Comparison of ENCODE assay signal across 18 cellular contexts in genomic region chr1:70667771-70668170, GRCh38.
DNase-seq lines count a peak whose midpoint lies in the region; ATAC-seq, FAIRE-seq and TF ChIP-seq lines count a peak whose summit lies in the region.
"Had no signal": no experiment of that assay in that cellular context is flagged by ENCODE, and none has a peak within 500 bp of the region (broad histone marks: within the 10 kb centered on the region; RNA-seq: fewer than 3 reads in every experiment).

No MANE protein-coding gene starts in this region.

- H3K9ac ChIP-seq in K562 (ENCODE audit: insufficient read depth in 1 of 2, low read depth in 2 of 2, low read length in 2 of 2): no peak overlapping the region

- TF ChIP-seq RAD21 in K562 (CRISPR knock-in tag; conservative IDR thresholded peaks at IDR 0.05 in 1 of 2, IDR thresholded peaks at IDR 0.05 in 1 of 2): no peak

- no peak overlapping the region for H3K4me3 ChIP-seq in K562
- H3K4me3 ChIP-seq in tibial artery: no peak overlapping the region
- H3K4me3 ChIP-seq in mucosa of descending colon: no peak overlapping the region
- H3K4me3 ChIP-seq: thoracic aorta had no signal

- H3K36me3 Mint-ChIP-seq in nephron (ENCODE audit: low read depth) (no peaks in the 10 kb centered on the region), Calu3 (ENCODE audit: insufficient read depth, unreplicated experiment) (no peaks in the 10 kb centered on the region)
- H3K36me3 Mint-ChIP-seq: activated naive CD8-positive, alpha-beta T cell treated with anti-CD3 and anti-CD28 coated beads, Interleukin-2, amount 10 ng/mL, durations not matched to agents 7 days and 5 days; stimulated activated memory B cell treated with anti-CD40 and anti-IgM and Interleukin-4, amounts not matched to agents 10 μg/mL and 1 μg/mL and 100 μg/mL, for 72 hours had no signal

- H3K79me2 ChIP-seq in K562 (ENCODE audit: control insufficient read depth, insufficient read depth, low read length): no peaks in the 10 kb centered on the region

- H3K27ac ChIP-seq in K562 (ENCODE audit: extremely low read depth, low read depth, low read length) (no peak overlapping the region), tibial artery (no peak overlapping the region)
- H3K27ac ChIP-seq: epithelial cell of prostate, thoracic aorta had no signal

- H3K4me1 Mint-ChIP-seq in nephron (peaks cover 16% of the 10 kb centered on the region), Calu3 (ENCODE audit: low read depth, unreplicated experiment) (no peaks in the 10 kb centered on the region)
- H3K4me1 Mint-ChIP-seq: activated naive CD8-positive, alpha-beta T cell treated with anti-CD3 and anti-CD28 coated beads, Interleukin-2, amount 10 ng/mL, durations not matched to agents 7 days and 5 days; stimulated activated memory B cell treated with anti-CD40 and anti-IgM and Interleukin-4, amounts not matched to agents 10 μg/mL and 1 μg/mL and 100 μg/mL, for 72 hours had no signal

- ATAC-seq in K562: peak; percentile 21; the same call in 2 of the 3 replicates
- no peak for ATAC-seq in mucosa of descending colon
- no peak for ATAC-seq in HG02981 (IDR thresholded peaks at IDR 0.05; ENCODE audit: unreplicated experiment)
- ATAC-seq: stimulated activated memory B cell treated with anti-CD40 and anti-IgM and Interleukin-4, amounts not matched to agents 10 μg/mL and 1 μg/mL and 100 μg/mL, for 72 hours had no signal

- no peaks in the 10 kb centered on the region for H3K36me3 ChIP-seq in K562 (ENCODE audit: control insufficient read depth, insufficient read depth, low read length)
- no peaks in the 10 kb centered on the region for H3K36me3 ChIP-seq in tibial artery
- no peaks in the 10 kb centered on the region for H3K36me3 ChIP-seq in mucosa of descending colon (ENCODE audit: low read depth)
- H3K36me3 ChIP-seq: thoracic aorta had no signal

- H3K4me2 ChIP-seq in K562 (ENCODE audit: insufficient read depth, low read length): no peak overlapping the region

- DNase-seq in EL (peak; percentile 27), NCI-H1105 treated with DMSO at 0.1 percent for 48 hours (lab: John Stamatoyannopoulos, UW) (peak; percentile 15), K562 (ENCODE audit: extremely low read depth in 1 of 4, low spot score in 3 of 4) (no peak), tibial artery (no peak), mucosa of descending colon (no peak), Calu3 (no peak)
- DNase-seq: activated CD4-positive, CD25-positive, alpha-beta regulatory T cell treated with anti-CD3 and anti-CD28 coated beads, Interleukin-2, amount 50 U/mL, for 72 hours; activated naive CD8-positive, alpha-beta T cell treated with anti-CD3 and anti-CD28 coated beads, Interleukin-2, amount 10 ng/mL, durations not matched to agents 7 days and 5 days; NCI-H1417 treated with DMSO at 0.1 percent for 48 hours; NCI-H226; OCI-M1; T-helper 9 cell had no signal

- FAIRE-seq in K562 (lab: Jason Lieb, UNC): no peak

- intact Hi-C loops in K562 (cut with micrococcal nuclease): no loop called here
- intact Hi-C loops in tibial artery (cut with DNase I; ENCODE audit: low total_unique reads): no loop called here
- intact Hi-C loops in mucosa of descending colon (cut with DNase I, micrococcal nuclease): no loop called here
- intact Hi-C loops in Calu3 (cut with micrococcal nuclease; ENCODE audit: unreplicated experiment): no loop called here

- in situ Hi-C loops in K562 (cut with MboI): no loop called here

- TF ChIP-seq EP300 in K562 (IDR thresholded peaks at IDR 0.05; ENCODE audit: low read length): no peak

- H3K9me1 ChIP-seq in K562 (ENCODE audit: control insufficient read depth, insufficient read depth, low read length): no peaks in the 10 kb centered on the region

- CTCF ChIA-PET in K562 (lab: Yijun Ruan, JAX; ENCODE audit: low intra/inter-chr PET ratio) (no interaction called here), Calu3 (lab: Charles Lee) (no interaction called here)

- no peaks in the 10 kb centered on the region for H3K27me3 ChIP-seq in K562 (ENCODE audit: control insufficient read depth in 2 of 2, insufficient read depth in 2 of 2, low read length in 2 of 2)
- H3K27me3 ChIP-seq in tibial artery: no peaks in the 10 kb centered on the region

- H3K9me3 Mint-ChIP-seq in nephron (no peaks in the 10 kb centered on the region), Calu3 (ENCODE audit: low read depth, unreplicated experiment) (no peaks in the 10 kb centered on the region)
- H3K9me3 Mint-ChIP-seq: activated naive CD8-positive, alpha-beta T cell treated with anti-CD3 and anti-CD28 coated beads, Interleukin-2, amount 10 ng/mL, durations not matched to agents 7 days and 5 days; dendritic cell treated with granulocyte-macrophage colony-stimulating factor and Interleukin-4, amounts not matched to agents 40 ng/mL and 50 ng/mL, for 4 days; stimulated activated memory B cell treated with anti-CD40 and anti-IgM and Interleukin-4, amounts not matched to agents 10 μg/mL and 1 μg/mL and 100 μg/mL, for 72 hours had no signal

- H3K27me3 Mint-ChIP-seq in nephron (ENCODE audit: low read depth) (no peaks in the 10 kb centered on the region), Calu3 (ENCODE audit: unreplicated experiment) (no peaks in the 10 kb centered on the region)
- H3K27me3 Mint-ChIP-seq: dendritic cell treated with granulocyte-macrophage colony-stimulating factor and Interleukin-4, amounts not matched to agents 40 ng/mL and 50 ng/mL, for 4 days; stimulated activated memory B cell treated with anti-CD40 and anti-IgM and Interleukin-4, amounts not matched to agents 10 μg/mL and 1 μg/mL and 100 μg/mL, for 72 hours had no signal

- POLR2A ChIA-PET in K562 (lab: Yijun Ruan, JAX): interaction anchor here (1.0 kb wide), 1 partner anchor 10 kb away, joined by 3 read pairs; no protein-coding TSS in a partner anchor

- H4K20me1 ChIP-seq in K562 (replicated peaks; ENCODE audit: control insufficient read depth, insufficient read depth, low read length): no peaks in the 10 kb centered on the region

- H3K27ac Mint-ChIP-seq in nephron (peak overlapping the region; percentile 85 to 95 (median 90)), Calu3 (ENCODE audit: unreplicated experiment) (no peak overlapping the region)
- H3K27ac Mint-ChIP-seq: activated naive CD8-positive, alpha-beta T cell treated with anti-CD3 and anti-CD28 coated beads, Interleukin-2, amount 10 ng/mL, durations not matched to agents 7 days and 5 days; dendritic cell treated with granulocyte-macrophage colony-stimulating factor and Interleukin-4, amounts not matched to agents 40 ng/mL and 50 ng/mL, for 4 days; stimulated activated memory B cell treated with anti-CD40 and anti-IgM and Interleukin-4, amounts not matched to agents 10 μg/mL and 1 μg/mL and 100 μg/mL, for 72 hours had no signal

- peak overlapping the region; percentile 43; the same call in 1 of the 2 replicates for H2AFZ ChIP-seq in K562 (ENCODE audit: low read depth, low read length)

- BruUV-seq in K562 (replicated peaks; lab: Mats Ljungman, UMichigan): no TSS peak
- BruUV-seq in Calu3 (replicated peaks; lab: Mats Ljungman, UMichigan): no TSS peak

- TF ChIP-seq CTCF in K562 (IDR thresholded peaks at IDR 0.05 in 2 of 3, conservative IDR thresholded peaks at IDR 0.05 in 1 of 3; ENCODE audit: insufficient read depth in 2 of 3, low read depth in 1 of 3, low read length in 3 of 3): no peak
- TF ChIP-seq CTCF in nephron (IDR thresholded peaks at IDR 0.05; ENCODE audit: unreplicated experiment in 3 of 3): no peak
- TF ChIP-seq CTCF in tibial artery (IDR thresholded peaks at IDR 0.05): no peak
- TF ChIP-seq CTCF in mucosa of descending colon (IDR thresholded peaks at IDR 0.05): no peak
- TF ChIP-seq CTCF in Calu3 (IDR thresholded peaks at IDR 0.05; ENCODE audit: unreplicated experiment): no peak

- H3K9me3 ChIP-seq in K562 (replicated peaks; ENCODE audit: control insufficient read depth, insufficient read depth, low read depth, low read length) (0 out of 2 replicates have a peak, but pooled peaks cover 2% of the 10 kb centered on the region), tibial artery (no peaks in the 10 kb centered on the region), mucosa of descending colon (no peaks in the 10 kb centered on the region)
- H3K9me3 ChIP-seq: thoracic aorta had no signal

- H3K4me1 ChIP-seq in K562 (replicated peaks in 1 of 2; ENCODE audit: control insufficient read depth in 2 of 2, insufficient read depth in 2 of 2, low read length in 2 of 2) (peaks cover 0 to 7% of the 10 kb centered on the region in 2 experiments; a peak in 2 of 5 replicates), tibial artery (peaks cover 0 to 18% (median 6%) of the 10 kb centered on the region in 4 donors), mucosa of descending colon (ENCODE audit: low read depth) (no peaks in the 10 kb centered on the region)

- H3K4me3 Mint-ChIP-seq in nephron: no peak overlapping the region
- no peak overlapping the region for H3K4me3 Mint-ChIP-seq in Calu3 (ENCODE audit: low read depth, unreplicated experiment)
- H3K4me3 Mint-ChIP-seq: activated naive CD8-positive, alpha-beta T cell treated with anti-CD3 and anti-CD28 coated beads, Interleukin-2, amount 10 ng/mL, durations not matched to agents 7 days and 5 days; dendritic cell treated with granulocyte-macrophage colony-stimulating factor and Interleukin-4, amounts not matched to agents 40 ng/mL and 50 ng/mL, for 4 days; stimulated activated memory B cell treated with anti-CD40 and anti-IgM and Interleukin-4, amounts not matched to agents 10 μg/mL and 1 μg/mL and 100 μg/mL, for 72 hours had no signal

- TF ChIP-seq POLR2A in K562 (conservative IDR thresholded peaks at IDR 0.05): no peak

TF ChIP-seq in K562, 482 proteins besides CTCF, POLR2A, EP300 and RAD21 (continues in another document):
- TF ChIP-seq, protein P1, sequence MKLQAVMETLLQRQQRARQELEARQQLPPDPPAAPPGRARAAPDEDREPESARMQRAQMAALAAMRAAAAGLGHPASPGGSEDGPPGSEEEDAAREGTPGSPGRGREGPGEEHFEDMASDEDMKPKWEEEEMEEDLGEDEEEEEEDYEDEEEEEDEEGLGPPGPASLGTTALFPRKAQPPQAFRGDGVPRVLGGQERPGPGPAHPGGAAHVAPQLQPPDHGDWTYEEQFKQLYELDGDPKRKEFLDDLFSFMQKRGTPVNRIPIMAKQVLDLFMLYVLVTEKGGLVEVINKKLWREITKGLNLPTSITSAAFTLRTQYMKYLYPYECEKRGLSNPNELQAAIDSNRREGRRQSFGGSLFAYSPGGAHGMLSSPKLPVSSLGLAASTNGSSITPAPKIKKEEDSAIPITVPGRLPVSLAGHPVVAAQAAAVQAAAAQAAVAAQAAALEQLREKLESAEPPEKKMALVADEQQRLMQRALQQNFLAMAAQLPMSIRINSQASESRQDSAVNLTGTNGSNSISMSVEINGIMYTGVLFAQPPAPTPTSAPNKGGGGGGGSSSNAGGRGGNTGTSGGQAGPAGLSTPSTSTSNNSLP (IDR thresholded peaks at IDR 0.05; ENCODE audit: borderline replicate concordance, low read depth, low read length): no peak
- TF ChIP-seq YY1 (IDR thresholded peaks at IDR 0.05; ENCODE audit: borderline replicate concordance in 1 of 3, control insufficient read depth in 1 of 3, extremely low read depth in 1 of 3, insufficient read depth in 3 of 3, insufficient read length in 1 of 3, insufficient replicate concordance in 2 of 3, low read depth in 1 of 3, low read length in 2 of 3): no peak

Comparison
In these comparisons a context has a peak if more than half of its experiments do, and no peak if none do; other contexts are left out.
1. DNase-seq: peak in EL (single experiment) and NCI-H1105 treated with DMSO at 0.1 percent for 48 hours (single experiment); none in K562 (0 of 4), tibial artery (0 of 2), mucosa of descending colon (0 of 3) and Calu3 (single experiment).